ENCODE assay signal across 8 cellular contexts in genomic region chr1:20486457-20487235, GRCh38. TPM values are rescaled to one million over a fixed set of nuclear protein-coding genes. Genes with fewer than 3 reads are reported as not detected.
DNase-seq lines count a peak whose midpoint lies in the region; ATAC-seq, FAIRE-seq and TF ChIP-seq lines count a peak whose summit lies in the region.

No MANE protein-coding gene starts in this region.

- H3K36me3 ChIP-seq in HAP-1 (replicated peaks) (no peaks in the 10 kb centered on the region), RWPE2 (ENCODE audit: low read depth) (peaks cover 13% of the 10 kb centered on the region), lower lobe of right lung (no peaks in the 10 kb centered on the region), testis (ENCODE audit: low read depth, missing control alignments) (no peaks in the 10 kb centered on the region)
- no peaks in the 10 kb centered on the region for H3K36me3 ChIP-seq in effector memory CD4-positive, alpha-beta T cell (ENCODE audit: control insufficient read depth, insufficient read depth, low read length)

- H3K27ac ChIP-seq in A549 (peak overlapping the region; percentile 98 to 99), RWPE2 (ENCODE audit: poor library complexity, severe bottlenecking) (peak overlapping the region; percentile 81), lower lobe of right lung (peak overlapping the region; percentile 82), testis (peak overlapping the region; percentile 80 to 83)
- no peak overlapping the region for H3K27ac ChIP-seq in effector memory CD4-positive, alpha-beta T cell (ENCODE audit: insufficient read depth, low read length, poor library complexity, severe bottlenecking)

- no peak for TF ChIP-seq RAD21 in A549 (conservative IDR thresholded peaks at IDR 0.05 in 1 of 2, IDR thresholded peaks at IDR 0.05 in 1 of 2)

- ATAC-seq in A549 (peak; percentile 57 to 66), RWPE2 (ENCODE audit: low read depth) (peak; percentile 55), lower lobe of right lung (peak; percentile 66 to 70)
- ATAC-seq in activated CD4-positive, CD25-positive, alpha-beta regulatory T cell treated with anti-CD3 and anti-CD28 coated beads, Interleukin-2, amount 50 U/mL, for 24 hours: no peak

- intact Hi-C loops in lower lobe of right lung (cut with DNase I) (loop anchor here (5.0 kb wide), 1 partner anchor 274 kb away; no protein-coding TSS in a partner anchor), testis (cut with DNase I; ENCODE audit: low total_unique reads) (no loop called here)

- peaks cover 11% of the 10 kb centered on the region; the same call in 1 of the 2 replicates for H3K27me3 ChIP-seq in HAP-1 (ENCODE audit: low read depth)
- H3K27me3 ChIP-seq in RWPE2 (ENCODE audit: insufficient read depth, poor library complexity, severe bottlenecking): no peaks in the 10 kb centered on the region
- peaks cover 19% of the 10 kb centered on the region for H3K27me3 ChIP-seq in effector memory CD4-positive, alpha-beta T cell (replicated peaks; ENCODE audit: control insufficient read depth, insufficient read depth, low read length, poor library complexity, severe bottlenecking)
- H3K27me3 ChIP-seq in lower lobe of right lung (ENCODE audit: low read depth): peaks cover 62% of the 10 kb centered on the region
- no peaks in the 10 kb centered on the region for H3K27me3 ChIP-seq in testis

- in situ Hi-C loops in HAP-1 (cut with MboI; ENCODE audit: low sequenced_read_pairs): no loop called here

- POLR2A ChIA-PET in A549 (lab: Yijun Ruan, JAX): interaction anchor here (0.6 to 3.4 kb wide), 6 partner anchors 8 to 266 kb away, joined by 3 to 21 read pairs (median 6); partner anchors contain the start of gene MUL1

- no peak for FAIRE-seq in A549 (lab: Jason Lieb, UNC)

- DNase-seq in A549 (ENCODE audit: low read depth in 1 of 2, low spot score in 1 of 2) (peak; percentile 50 to 75), HAP-1 (ENCODE audit: low spot score in 2 of 2) (peak; percentile 63 to 91), RWPE2 (ENCODE audit: low spot score) (no peak), lower lobe of right lung (peak; percentile 66), testis (peak; percentile 76), HUDEP-2 (lab: John Stamatoyannopoulos, UW; ENCODE audit: unreplicated experiment in 76 of 76) (no peak)
- DNase-seq in effector memory CD4-positive, alpha-beta T cell: no peak

- CTCF ChIA-PET in A549 (lab: Yijun Ruan, JAX): interaction anchor here (0.6 to 4.7 kb wide), 8 partner anchors 8 to 249 kb away, joined by 3 to 28 read pairs (median 3); no protein-coding TSS in a partner anchor

- 16% methylated on average over 7 of the region's 51 CpGs for WGBS in A549 (ENCODE audit: missing lambda C conversion rate)
- 0 to 3% methylated on average over 6 to 44 of the region's 51 CpGs for WGBS in testis, 2 donors

- no peak for TF ChIP-seq EP300 in A549 (IDR thresholded peaks at IDR 0.05)

- no peak for TF ChIP-seq CTCF in A549 (IDR thresholded peaks at IDR 0.05)
- TF ChIP-seq CTCF in RWPE2 (IDR thresholded peaks at IDR 0.05; ENCODE audit: poor library complexity, severe bottlenecking): no peak
- TF ChIP-seq CTCF in lower lobe of right lung (IDR thresholded peaks at IDR 0.05): no peak
- no peak for TF ChIP-seq CTCF in testis (IDR thresholded peaks at IDR 0.05)

- H3K9me3 ChIP-seq in A549: no peaks in the 10 kb centered on the region
- H3K9me3 ChIP-seq in HAP-1: no peaks in the 10 kb centered on the region
- H3K9me3 ChIP-seq in RWPE2 (ENCODE audit: severe bottlenecking): no peaks in the 10 kb centered on the region
- H3K9me3 ChIP-seq in effector memory CD4-positive, alpha-beta T cell (ENCODE audit: control insufficient read depth, low read length): no peaks in the 10 kb centered on the region
- H3K9me3 ChIP-seq in lower lobe of right lung: no peaks in the 10 kb centered on the region
- no peaks in the 10 kb centered on the region for H3K9me3 ChIP-seq in testis

- H3K4me3 ChIP-seq in A549: peak overlapping the region; percentile 95
- peak overlapping the region; percentile 49 for H3K4me3 ChIP-seq in HAP-1
- peak overlapping the region; percentile 72 for H3K4me3 ChIP-seq in RWPE2 (ENCODE audit: severe bottlenecking)
- H3K4me3 ChIP-seq in effector memory CD4-positive, alpha-beta T cell (ENCODE audit: insufficient read depth, low read depth, low read length, poor library complexity, severe bottlenecking): peak overlapping the region; percentile 67
- H3K4me3 ChIP-seq in lower lobe of right lung: peak overlapping the region; percentile 60
- peak overlapping the region; percentile 58 to 71 for H3K4me3 ChIP-seq in testis

- H3K4me1 ChIP-seq in A549 (peaks cover 20% of the 10 kb centered on the region), HAP-1 (no peaks in the 10 kb centered on the region), RWPE2 (ENCODE audit: insufficient read depth, poor library complexity, severe bottlenecking) (peaks cover 12% of the 10 kb centered on the region), lower lobe of right lung (peaks cover 24% of the 10 kb centered on the region), testis (peaks cover 11% of the 10 kb centered on the region)
- peaks cover 23% of the 10 kb centered on the region for H3K4me1 ChIP-seq in effector memory CD4-positive, alpha-beta T cell (ENCODE audit: control insufficient read depth, insufficient read depth, low read length, poor library complexity, severe bottlenecking)

- peak; percentile 17; the same call in 1 of the 2 replicates for TF ChIP-seq POLR2A in A549 (IDR thresholded peaks at IDR 0.05; ENCODE audit: low read length)
- no peak for TF ChIP-seq POLR2A in testis (IDR thresholded peaks at IDR 0.05)

- peak overlapping the region; percentile 86 for H3K4me2 ChIP-seq in A549

TF ChIP-seq in A549, 52 proteins besides CTCF, POLR2A, EP300 and RAD21:
- TF ChIP-seq KDM1A (IDR thresholded peaks at IDR 0.05; ENCODE audit: low read depth): no peak
- peak; percentile 43; the same call in 1 of the 2 replicates for TF ChIP-seq MAX (IDR thresholded peaks at IDR 0.05)
- no peak for TF ChIP-seq PBX3 (IDR thresholded peaks at IDR 0.05)
- TF ChIP-seq MAZ (IDR thresholded peaks at IDR 0.05; ENCODE audit: borderline replicate concordance, low read depth, low read length): no peak
- no peak for TF ChIP-seq NFE2L2 (conservative IDR thresholded peaks at IDR 0.05; ENCODE audit: low read length)
- peak; percentile 9; the same call in 2 of the 3 replicates for TF ChIP-seq SMC3 (IDR thresholded peaks at IDR 0.05)
- TF ChIP-seq JUN (IDR thresholded peaks at IDR 0.05): peak in 1 of 2 experiments; percentile 57; a peak in 2 of 5 replicates

RNA-seq across cellular contexts. Expression of gene CAMK2N1, which starts 0.6 kb away (rescaled TPM):
- polyA plus RNA-seq in A549 (2011; rRNA removed) (38.9 and 49.7 TPM in 2 replicates), A549 (2017; fragmentation: RNase III; extraction: RNeasy Plus Mini Kit Qiagen cat#74134 plus additional on column Dnase treatment) (35.8 to 56.4 TPM (median 55.1 TPM) in 3 replicates), testis (ENCODE audit: insufficient read depth, low read depth, low replicate concordance) (12.3 TPM)
- polyA plus RNA-seq in A549 (2012; cell fraction: cytosol; rRNA removed): 17.8 and 19.6 TPM in 2 replicates
- 4.7 and 5.6 TPM in 2 replicates for polyA plus RNA-seq in A549 (2012; cell fraction: nucleus; rRNA removed)
- 11.5 and 12.5 TPM in 2 replicates for polyA minus RNA-seq in A549 (2011; rRNA and poly(A)+ RNA removed)
- total RNA-seq in lower lobe of right lung (43.0 TPM), testis (1 to 10 TPM; 7.8 to 9.5 TPM)

RNA-seq across cellular contexts. Expression of gene MUL1, which starts 21.3 kb away (rescaled TPM):
- polyA plus RNA-seq in A549 (2011; rRNA removed) (20.0 and 22.9 TPM in 2 replicates), A549 (2017; fragmentation: RNase III; extraction: RNeasy Plus Mini Kit Qiagen cat#74134 plus additional on column Dnase treatment) (21.4 to 24.5 TPM (median 24.1 TPM) in 3 replicates), testis (ENCODE audit: insufficient read depth, low read depth, low replicate concordance) (28.9 TPM)
- 18.5 and 22.8 TPM in 2 replicates for polyA plus RNA-seq in A549 (2012; cell fraction: cytosol; rRNA removed)
- polyA plus RNA-seq in A549 (2012; cell fraction: nucleus; rRNA removed): 22.4 and 24.4 TPM in 2 replicates
- polyA minus RNA-seq in A549 (2011; rRNA and poly(A)+ RNA removed): 23.7 and 25.6 TPM in 2 replicates
- total RNA-seq in lower lobe of right lung (29.9 TPM), testis (10 to 100 TPM; 22.4 to 32.0 TPM)

Comparison
In these comparisons a context has a peak if more than half of its experiments do, and no peak if none do; other contexts are left out.
1. ATAC-seq: peak in A549 (2 of 2), RWPE2 (single experiment) and lower lobe of right lung (2 of 2); none in activated CD4-positive, CD25-positive, alpha-beta regulatory T cell treated with anti-CD3 and anti-CD28 coated beads, Interleukin-2, amount 50 U/mL, for 24 hours (0 of 2).
2. DNase-seq: peak in A549 (2 of 2), HAP-1 (2 of 2), lower lobe of right lung (single experiment) and testis (single experiment); none in RWPE2 (single experiment), effector memory CD4-positive, alpha-beta T cell (0 of 3) and HUDEP-2 (0 of 76).
3. Peak in every context shown above with its lines, with median percentiles within 50 percentile points of each other: H3K4me3 ChIP-seq.